18 cellular contexts compared by ENCODE assay signal in genomic region chr20:62906209-62906608, GRCh38.
"Had no signal": no experiment of that assay in that cellular context is flagged by ENCODE, and none has a peak within 500 bp of the region (broad histone marks: within the 10 kb centered on the region; RNA-seq: fewer than 3 reads in every experiment).

No MANE protein-coding gene starts in this region.

- H3K27ac ChIP-seq: cardiac muscle cell, epithelial cell of prostate, spleen, testis had no signal

- H3K27ac Mint-ChIP-seq: activated naive CD8-positive, alpha-beta T cell treated with anti-CD3 and anti-CD28 coated beads, Interleukin-2, amount 50 U/mL, for 24 hours; progenitor cell of endocrine pancreas had no signal

- H3K27me3 ChIP-seq: cardiac muscle cell, spleen, testis had no signal

- H3K4me3 Mint-ChIP-seq: activated CD4-positive, alpha-beta memory T cell treated with anti-CD3 and anti-CD28 coated beads for 36 hours; activated naive CD8-positive, alpha-beta T cell treated with anti-CD3 and anti-CD28 coated beads, Interleukin-2, amount 50 U/mL, for 24 hours; activated T-cell treated with anti-CD3 and anti-CD28 coated beads, Interleukin-2, amount 50 U/mL, for 72 hours; effector memory CD8-positive, alpha-beta T cell; naive thymus-derived CD4-positive, alpha-beta T cell had no signal

- DNase-seq: activated CD4-positive, alpha-beta memory T cell treated with anti-CD3 and anti-CD28 coated beads for 36 hours; activated CD4-positive, CD25-positive, alpha-beta regulatory T cell treated with anti-CD3 and anti-CD28 coated beads, Interleukin-2, amount 50 U/mL, for 72 hours; activated gamma-delta T cell treated with Interleukin-2 at 50 U/mL for 16 hours; activated naive CD8-positive, alpha-beta T cell treated with anti-CD3 and anti-CD28 coated beads, Interleukin-2, amount 50 U/mL, for 24 hours; activated T-cell treated with anti-CD3 and anti-CD28 coated beads, Interleukin-2, amount 50 U/mL, for 72 hours; cortex of kidney; effector memory CD8-positive, alpha-beta T cell; hippocampal formation; naive thymus-derived CD4-positive, alpha-beta T cell; spleen; stimulated activated CD4-positive, alpha-beta T cell treated with anti-CD3 and anti-CD28 coated beads, Interleukin-1b, Interleukin-23, amount 100 ng/mL, for 48 hours; stimulated activated naive CD4-positive, alpha-beta T cell treated with Interleukin-2 at 50 U/mL for 16 hours; testis had no signal

- H3K27me3 Mint-ChIP-seq: activated CD4-positive, alpha-beta memory T cell treated with anti-CD3 and anti-CD28 coated beads for 36 hours; activated naive CD8-positive, alpha-beta T cell treated with anti-CD3 and anti-CD28 coated beads, Interleukin-2, amount 50 U/mL, for 24 hours; effector memory CD8-positive, alpha-beta T cell; naive thymus-derived CD4-positive, alpha-beta T cell; progenitor cell of endocrine pancreas had no signal

- H3K4me3 ChIP-seq: cardiac muscle cell, lung, spleen, testis had no signal

- H3K9me3 ChIP-seq: spleen, testis had no signal

- H3K4me1 ChIP-seq: testis had no signal

- H3K9me3 Mint-ChIP-seq: activated CD4-positive, alpha-beta memory T cell treated with anti-CD3 and anti-CD28 coated beads for 36 hours; activated naive CD8-positive, alpha-beta T cell treated with anti-CD3 and anti-CD28 coated beads, Interleukin-2, amount 50 U/mL, for 24 hours; activated T-cell treated with anti-CD3 and anti-CD28 coated beads, Interleukin-2, amount 50 U/mL, for 72 hours; effector memory CD8-positive, alpha-beta T cell; naive thymus-derived CD4-positive, alpha-beta T cell had no signal

- ATAC-seq: activated naive CD8-positive, alpha-beta T cell treated with anti-CD3 and anti-CD28 coated beads, Interleukin-2, amount 50 U/mL, for 24 hours; activated T-cell treated with anti-CD3 and anti-CD28 coated beads, Interleukin-2, amount 50 U/mL, for 72 hours; effector memory CD8-positive, alpha-beta T cell; naive thymus-derived CD4-positive, alpha-beta T cell; sciatic nerve had no signal
